Comparison of ENCODE assay signal across 25 cellular contexts in the genomic region with DNA sequence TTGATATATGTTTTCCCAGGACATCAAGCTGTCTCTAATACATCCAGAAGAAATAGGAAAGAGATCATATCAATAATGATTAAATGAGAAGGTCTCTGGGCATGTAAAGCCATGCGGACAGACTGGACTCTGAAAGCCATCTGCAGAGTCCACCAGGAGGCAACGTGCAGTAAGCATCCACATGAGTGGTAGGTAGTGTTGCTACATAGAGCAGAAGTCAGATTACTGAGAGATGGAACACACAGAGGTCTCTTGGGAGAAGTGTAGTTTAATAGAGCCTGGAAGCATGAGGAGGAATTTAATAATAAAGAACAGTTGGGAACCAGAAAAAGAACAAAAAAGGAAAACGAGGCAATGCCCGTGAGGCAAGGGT.
A peak's percentile ranks its signal among the peaks of the same experiment; 100 is the strongest.
DNase-seq lines count a peak whose midpoint lies in the region; ATAC-seq, FAIRE-seq and TF ChIP-seq lines count a peak whose summit lies in the region.
"Had no signal": no experiment of that assay in that cellular context is flagged by ENCODE, and none has a peak within 500 bp of the region (broad histone marks: within the 10 kb centered on the region; RNA-seq: fewer than 3 reads in every experiment).

No MANE protein-coding gene starts in this region.

- no peaks in the 10 kb centered on the region for H3K4me1 ChIP-seq in Panc1 (ENCODE audit: control insufficient read depth, insufficient read depth, low read length)
- H3K4me1 ChIP-seq in H1 (replicated peaks in 1 of 4; ENCODE audit: control insufficient read depth in 3 of 4, insufficient read depth in 4 of 4, low read length in 3 of 4), result no peaks in the 10 kb centered on the region
- no peaks in the 10 kb centered on the region for H3K4me1 ChIP-seq in neural progenitor cell
- H3K4me1 ChIP-seq: HAP-1, SJSA1 had no signal

- no peak overlapping the region for H3K14ac ChIP-seq in H1 (ENCODE audit: insufficient read length)

- no peak overlapping the region for H3K56ac ChIP-seq in H1 (replicated peaks; ENCODE audit: insufficient read length, low read depth, low read length)

- no peak overlapping the region for H3K4me3 Mint-ChIP-seq in Calu3 (ENCODE audit: low read depth, unreplicated experiment)
- H3K4me3 Mint-ChIP-seq in neural progenitor cell, result no peak overlapping the region
- no peak overlapping the region for H3K4me3 Mint-ChIP-seq in stimulated activated naive CD8-positive, alpha-beta T cell treated with anti-CD3 and anti-CD28 coated beads, Interleukin-15, amount 100 ng/mL, for 72 hours
- H3K4me3 Mint-ChIP-seq: CD4-positive, alpha-beta T cell; HFFc6 had no signal

- H3F3A ChIP-seq in neural progenitor cell (ENCODE audit: low read depth), result no peaks in the 10 kb centered on the region

- ATAC-seq in Panc1 (no peak; the same call in 1 of the 2 replicates), sciatic nerve (no peak)
- ATAC-seq in stimulated activated naive CD8-positive, alpha-beta T cell treated with anti-CD3 and anti-CD28 coated beads, Interleukin-15, amount 100 ng/mL, for 72 hours, result no peak
- ATAC-seq: PC-3 had no signal

- WGBS in H1 (ENCODE audit: extremely low coverage in 1 of 2, insufficient coverage in 1 of 2, insufficient read length in 1 of 2, insufficient replicate concordance in 2 of 2, low coverage in 1 of 2, low lambda C conversion rate in 2 of 2, missing lambda C conversion rate in 1 of 2), 2 experiments, result 91% methylated on average over 4 of the region's 4 CpGs; no CpG with 5 or more reads in 1 of the 2 experiments

- H3K4me2 ChIP-seq in H1 (ENCODE audit: insufficient read depth in 1 of 2, low read depth in 2 of 2, low read length in 2 of 2), result no peak overlapping the region
- H3K4me2 ChIP-seq in neural progenitor cell, result no peak overlapping the region
- H3K4me2 ChIP-seq: BLaER1 had no signal

- H3K4me1 Mint-ChIP-seq in Calu3 (ENCODE audit: low read depth, unreplicated experiment), result peaks cover 26% of the 10 kb centered on the region
- no peaks in the 10 kb centered on the region for H3K4me1 Mint-ChIP-seq in neural progenitor cell
- no peaks in the 10 kb centered on the region for H3K4me1 Mint-ChIP-seq in stimulated activated naive CD8-positive, alpha-beta T cell treated with anti-CD3 and anti-CD28 coated beads, Interleukin-15, amount 100 ng/mL, for 72 hours

- DNase-seq in Calu3 (no peak), Panc1 (ENCODE audit: low read depth, low spot score) (no peak), H1 (ENCODE audit: low read depth in 1 of 2, low spot score in 2 of 2) (no peak), neural progenitor cell (ENCODE audit: low spot score) (no peak), dermis blood vessel endothelial cell (no peak), GM19239 (ENCODE audit: insufficient read length, low spot score) (no peak), sciatic nerve (ENCODE audit: low spot score) (no peak)
- no peak for DNase-seq in stimulated activated naive CD8-positive, alpha-beta T cell treated with anti-CD3 and anti-CD28 coated beads, Interleukin-15, amount 100 ng/mL, for 72 hours
- DNase-seq: CD4-positive, alpha-beta T cell; HFFc6; MV-4-11; NCI-H1105 treated with DMSO at 0.1 percent for 48 hours; NCI-H146; NCI-H1930; NCI-H2107; NCI-H524 treated with DMSO at 0.1 percent for 48 hours; NCI-H82; NK-92 treated with Interleukin-12 subunit alpha and Interleukin-12 subunit beta, amount 100 ng/mL, for 24 hours; PC-3; Right ventricle myocardium superior had no signal

- intact Hi-C loops in Calu3 (cut with micrococcal nuclease; ENCODE audit: unreplicated experiment), result loop anchor here (5.0 to 10.0 kb wide), 4 partner anchors 71 to 478 kb away; no protein-coding TSS in a partner anchor
- intact Hi-C loops in Panc1 (cut with micrococcal nuclease; ENCODE audit: unreplicated experiment), result no loop called here
- intact Hi-C loops in sciatic nerve (cut with DNase I), result no loop called here

- no peaks in the 10 kb centered on the region for H3K79me2 ChIP-seq in H1 (ENCODE audit: control insufficient read depth in 1 of 2, insufficient read depth in 2 of 2, low read length in 2 of 2)
- no peaks in the 10 kb centered on the region for H3K79me2 ChIP-seq in neural progenitor cell (ENCODE audit: low read depth)

- H3K23ac ChIP-seq in H1 (ENCODE audit: insufficient read length), result no peak overlapping the region

- no peak overlapping the region for H4K91ac ChIP-seq in H1 (replicated peaks; ENCODE audit: insufficient read length, low read length)

- H3K9me3 ChIP-seq in Panc1 (ENCODE audit: control insufficient read depth, insufficient read depth, low read depth, low read length) (no peaks in the 10 kb centered on the region), H1 (ENCODE audit: insufficient read depth in 2 of 2, low read depth in 1 of 2, low read length in 1 of 2) (no peaks in the 10 kb centered on the region), neural progenitor cell (ENCODE audit: low read depth) (no peaks in the 10 kb centered on the region)
- H3K9me3 ChIP-seq: HAP-1 had no signal

- H2BK15ac ChIP-seq in H1 (ENCODE audit: low read length), result no peak overlapping the region

- H3K27me3 Mint-ChIP-seq in Calu3 (ENCODE audit: unreplicated experiment) (no peaks in the 10 kb centered on the region), neural progenitor cell (ENCODE audit: insufficient read depth, low read depth) (peaks cover 4% of the 10 kb centered on the region)
- H3K27me3 Mint-ChIP-seq in stimulated activated naive CD8-positive, alpha-beta T cell treated with anti-CD3 and anti-CD28 coated beads, Interleukin-15, amount 100 ng/mL, for 72 hours, result no peaks in the 10 kb centered on the region
- H3K27me3 Mint-ChIP-seq: CD4-positive, alpha-beta T cell had no signal

- TF ChIP-seq CTCF in Calu3 (IDR thresholded peaks at IDR 0.05; ENCODE audit: unreplicated experiment) (no peak), Panc1 (IDR thresholded peaks at IDR 0.05) (0 out of 2 replicates have a peak, but pooled peaks have one; percentile 3), H1 (IDR thresholded peaks at IDR 0.05; ENCODE audit: control extremely low read depth in 1 of 3, insufficient read depth in 1 of 3, low read depth in 1 of 3, low read length in 3 of 3) (peak in 1 of 3 experiments; percentile 21; a peak in 1 of 4 replicates), neural progenitor cell (IDR thresholded peaks at IDR 0.05) (no peak)

- TF ChIP-seq EP300 in H1 (IDR thresholded peaks at IDR 0.05; ENCODE audit: borderline replicate concordance in 1 of 2, low read depth in 2 of 2, low read length in 2 of 2), result no peak

- no peak overlapping the region for H2BK12ac ChIP-seq in H1 (ENCODE audit: low read depth, low read length)

- H2AFZ ChIP-seq in H1 (ENCODE audit: low read length) (no peak overlapping the region), neural progenitor cell (replicated peaks) (no peak overlapping the region)

- no peak overlapping the region for H3K4ac ChIP-seq in H1 (replicated peaks; ENCODE audit: insufficient read length, low read depth, low read length)

- CTCF ChIA-PET in Calu3 (lab: Charles Lee) (no interaction called here), Panc1 (lab: Charles Lee) (no interaction called here), H1 (lab: Charles Lee; ENCODE audit: partially characterized antibody) (no interaction called here)

- H3K27ac Mint-ChIP-seq in Calu3 (ENCODE audit: unreplicated experiment), result peak overlapping the region; percentile 14
- peak overlapping the region; percentile 40 for H3K27ac Mint-ChIP-seq in neural progenitor cell
- H3K27ac Mint-ChIP-seq in stimulated activated naive CD8-positive, alpha-beta T cell treated with anti-CD3 and anti-CD28 coated beads, Interleukin-15, amount 100 ng/mL, for 72 hours, result no peak overlapping the region
- H3K27ac Mint-ChIP-seq: CD4-positive, alpha-beta T cell; HFFc6 had no signal

- peak; percentile 29 to 48 for TF ChIP-seq RAD21 in H1 (IDR thresholded peaks at IDR 0.05 in 1 of 2, conservative IDR thresholded peaks at IDR 0.05 in 1 of 2; ENCODE audit: low read depth in 2 of 2, low read length in 2 of 2)

- H3K18ac ChIP-seq in H1 (ENCODE audit: extremely low read depth, low read length), result no peak overlapping the region

- H2BK5ac ChIP-seq in H1 (ENCODE audit: low read depth, low read length), result no peak overlapping the region

- no peaks in the 10 kb centered on the region for H3K23me2 ChIP-seq in H1 (ENCODE audit: low read depth, low read length)

- BruUV-seq in Calu3 (replicated peaks; lab: Mats Ljungman, UMichigan) (no TSS peak), Panc1 (replicated peaks; lab: Mats Ljungman, UMichigan) (no TSS peak)

- H3K27me3 ChIP-seq in Panc1 (ENCODE audit: control insufficient read depth, insufficient read depth, low read length), result no peaks in the 10 kb centered on the region
- H3K27me3 ChIP-seq in H1 (replicated peaks in 1 of 4; ENCODE audit: control insufficient read depth in 3 of 4, extremely low read depth in 1 of 4, insufficient read depth in 3 of 4, low read length in 3 of 4), result no peaks in the 10 kb centered on the region
- no peaks in the 10 kb centered on the region for H3K27me3 ChIP-seq in neural progenitor cell
- H3K27me3 ChIP-seq: BLaER1, SJSA1 had no signal

- no peaks in the 10 kb centered on the region for H3K79me1 ChIP-seq in H1 (ENCODE audit: low read depth, low read length)

- H2BK20ac ChIP-seq in H1 (ENCODE audit: low read length), result no peak overlapping the region

- H3K9ac ChIP-seq in H1 (replicated peaks in 1 of 4; ENCODE audit: extremely low read depth in 1 of 4, low read depth in 3 of 4, low read length in 3 of 4) (no peak overlapping the region), neural progenitor cell (no peak overlapping the region)
- H3K9ac ChIP-seq: BLaER1 had no signal

- no peak overlapping the region for H3K27ac ChIP-seq in Panc1 (ENCODE audit: low read length)
- no peak overlapping the region for H3K27ac ChIP-seq in H1 (ENCODE audit: low read depth, low read length)
- H3K27ac ChIP-seq in neural progenitor cell, result no peak overlapping the region
- H3K27ac ChIP-seq: BLaER1, SJSA1 had no signal

- H3K36me3 Mint-ChIP-seq in Calu3 (ENCODE audit: insufficient read depth, unreplicated experiment) (no peaks in the 10 kb centered on the region), neural progenitor cell (no peaks in the 10 kb centered on the region)

- H3K9me3 Mint-ChIP-seq in Calu3 (ENCODE audit: low read depth, unreplicated experiment) (no peaks in the 10 kb centered on the region), neural progenitor cell (peaks cover 8% of the 10 kb centered on the region)
- H3K9me3 Mint-ChIP-seq in stimulated activated naive CD8-positive, alpha-beta T cell treated with anti-CD3 and anti-CD28 coated beads, Interleukin-15, amount 100 ng/mL, for 72 hours, result peaks cover 11 to 29% of the 10 kb centered on the region in 2 donors

- no peak overlapping the region for H2AK5ac ChIP-seq in H1 (ENCODE audit: low read depth, low read length)

- no peak overlapping the region for H2BK120ac ChIP-seq in H1 (replicated peaks; ENCODE audit: low read depth, low read length)

- POLR2A ChIA-PET in Panc1 (lab: Charles Lee), result no interaction called here
- POLR2A ChIA-PET in H1 (lab: Charles Lee; ENCODE audit: partially characterized antibody), result no interaction called here

- no peak for TF ChIP-seq POLR2A in H1 (IDR thresholded peaks at IDR 0.05; ENCODE audit: control extremely low read depth in 1 of 2, low read depth in 2 of 2, low read length in 2 of 2)

- no peak for FAIRE-seq in H1 (lab: Jason Lieb, UNC)
- FAIRE-seq in GM19239 (lab: Jason Lieb, UNC), result no peak
- FAIRE-seq: A204.1, GM18507 had no signal

- H3K36me3 ChIP-seq in Panc1 (ENCODE audit: control insufficient read depth, insufficient read depth, low read length) (no peaks in the 10 kb centered on the region), H1 (ENCODE audit: control insufficient read depth in 2 of 4, insufficient read depth in 4 of 4, low read length in 3 of 4) (no peaks in the 10 kb centered on the region), neural progenitor cell (no peaks in the 10 kb centered on the region)
- H3K36me3 ChIP-seq: BLaER1, HAP-1, SJSA1 had no signal

- in situ Hi-C loops in Panc1 (cut with HindIII; ENCODE audit: low pct_unique_long_range_greater_than_20kb, low sequenced_read_pairs), result no loop called here

- no peak overlapping the region for H4K5ac ChIP-seq in H1 (ENCODE audit: insufficient read length, low read depth, low read length)

- no peak overlapping the region for H4K8ac ChIP-seq in H1 (ENCODE audit: extremely low read depth, insufficient read depth, low read length)

- H3K4me3 ChIP-seq in Panc1 (ENCODE audit: low read depth in 2 of 2, low read length in 2 of 2) (no peak overlapping the region), H1 (ENCODE audit: extremely low read depth in 1 of 4, insufficient read depth in 2 of 4, low read depth in 3 of 4, low read length in 4 of 4) (no peak overlapping the region), neural progenitor cell (no peak overlapping the region)
- H3K4me3 ChIP-seq: BLaER1, HAP-1, SJSA1 had no signal

- H4K20me1 ChIP-seq in H1 (replicated peaks in 1 of 2; ENCODE audit: control insufficient read depth in 1 of 2, insufficient read depth in 2 of 2, low read length in 2 of 2) (no peaks in the 10 kb centered on the region), neural progenitor cell (ENCODE audit: low read depth) (no peaks in the 10 kb centered on the region)
- H4K20me1 ChIP-seq: BLaER1 had no signal

Comparison
In these comparisons a context has a peak if more than half of its experiments do, and no peak if none do; other contexts are left out.
1. H3K27ac Mint-ChIP-seq: peak in Calu3 (single experiment) and neural progenitor cell (single experiment); none in stimulated activated naive CD8-positive, alpha-beta T cell treated with anti-CD3 and anti-CD28 coated beads, Interleukin-15, amount 100 ng/mL, for 72 hours (0 of 2).